In the genomic region with DNA sequence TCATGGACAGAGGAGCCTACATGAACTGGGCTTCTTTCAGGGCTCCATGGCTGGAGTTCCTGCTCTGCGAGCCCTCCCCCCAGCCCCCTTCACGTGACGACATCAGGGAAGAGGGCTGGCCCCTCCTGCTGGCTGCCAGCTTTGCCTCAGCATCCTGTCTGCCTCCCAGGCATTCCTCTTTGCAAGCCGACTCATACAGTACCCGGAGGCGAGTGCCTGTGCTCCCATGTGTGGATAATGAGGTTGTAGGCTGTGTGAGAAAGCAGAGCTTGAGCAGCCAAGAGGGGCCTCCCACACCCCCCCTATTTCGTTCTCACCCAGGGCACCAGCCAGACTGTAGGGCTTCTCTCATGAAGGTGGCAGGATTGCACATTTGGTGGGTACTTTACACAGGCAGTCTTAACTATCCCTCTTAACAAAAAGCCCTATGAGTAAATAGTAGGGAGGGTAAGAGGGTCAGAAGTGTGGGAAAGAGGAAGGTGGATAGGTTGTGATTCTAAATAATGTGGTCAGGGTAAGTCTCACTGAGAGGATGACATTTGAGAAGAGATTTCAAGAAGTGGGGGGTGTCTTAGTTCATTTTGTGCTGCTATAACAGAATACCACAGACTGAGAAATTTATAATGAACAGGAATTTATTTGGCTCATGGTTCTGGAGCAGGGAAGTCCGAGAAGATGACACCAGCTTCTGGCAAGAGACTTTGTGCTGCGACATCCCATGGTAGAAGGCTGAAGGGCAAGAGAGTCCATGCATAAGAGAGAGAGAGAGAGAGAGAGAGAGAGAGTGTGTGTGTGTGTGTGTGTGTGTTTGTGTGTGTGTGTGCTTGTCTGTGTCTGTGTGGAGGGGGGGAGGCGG, we compare ENCODE assay signal across 1 cellular context.
TF ChIP-seq lines count a peak whose summit lies in the region.

No MANE protein-coding gene starts in this region.

TF ChIP-seq in endothelial cell of umbilical vein, 7 proteins besides CTCF, POLR2A, EP300 and RAD21 (continued from another document):
- TF ChIP-seq MYC (IDR thresholded peaks at IDR 0.05; ENCODE audit: low read depth, low read length) (no peak), FOS (IDR thresholded peaks at IDR 0.05; ENCODE audit: borderline replicate concordance, insufficient read depth, low read length) (no peak), GATA2 (IDR thresholded peaks at IDR 0.05; ENCODE audit: insufficient read depth, insufficient read length, low read depth, low read length) (no peak)
